ENCODE assay signal across 1 cellular context in the genomic region with DNA sequence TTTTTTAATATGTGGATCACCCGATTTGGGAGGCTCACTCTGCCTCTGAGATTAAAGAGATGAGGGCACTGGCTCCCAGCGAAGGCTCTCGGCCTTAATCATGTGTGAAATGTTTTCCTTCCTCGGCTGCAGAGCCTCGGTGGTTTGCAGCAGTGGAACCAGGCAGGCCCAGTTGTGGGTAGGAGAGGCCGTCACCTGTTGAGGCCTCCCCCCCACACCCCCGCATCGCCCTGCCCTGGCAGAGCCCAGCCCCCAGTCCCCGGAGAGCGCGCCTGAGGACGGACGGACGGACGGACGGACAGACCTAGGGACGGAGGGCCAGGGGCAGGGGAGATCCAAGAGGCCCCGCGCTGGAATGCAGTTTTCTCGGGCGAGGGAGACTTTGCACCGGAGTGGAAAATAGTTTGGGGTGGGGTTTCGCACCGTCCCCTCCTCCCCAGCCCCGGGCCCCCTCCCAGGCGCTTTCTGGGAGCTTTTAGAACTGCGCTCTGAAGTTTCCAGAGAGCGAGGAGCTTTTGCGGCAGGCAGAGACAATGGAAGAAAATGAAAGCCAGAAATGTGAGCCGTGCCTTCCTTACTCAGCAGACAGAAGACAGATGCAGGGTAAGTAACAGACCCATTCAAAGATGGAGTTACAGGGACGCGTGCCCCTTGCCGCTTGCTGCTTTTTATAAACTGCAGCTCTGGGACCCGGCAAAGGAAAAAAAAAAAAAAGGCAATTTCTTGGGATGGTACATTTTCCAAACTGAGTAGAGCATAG.
TF ChIP-seq lines count a peak whose summit lies in the region.

A gene with protein sequence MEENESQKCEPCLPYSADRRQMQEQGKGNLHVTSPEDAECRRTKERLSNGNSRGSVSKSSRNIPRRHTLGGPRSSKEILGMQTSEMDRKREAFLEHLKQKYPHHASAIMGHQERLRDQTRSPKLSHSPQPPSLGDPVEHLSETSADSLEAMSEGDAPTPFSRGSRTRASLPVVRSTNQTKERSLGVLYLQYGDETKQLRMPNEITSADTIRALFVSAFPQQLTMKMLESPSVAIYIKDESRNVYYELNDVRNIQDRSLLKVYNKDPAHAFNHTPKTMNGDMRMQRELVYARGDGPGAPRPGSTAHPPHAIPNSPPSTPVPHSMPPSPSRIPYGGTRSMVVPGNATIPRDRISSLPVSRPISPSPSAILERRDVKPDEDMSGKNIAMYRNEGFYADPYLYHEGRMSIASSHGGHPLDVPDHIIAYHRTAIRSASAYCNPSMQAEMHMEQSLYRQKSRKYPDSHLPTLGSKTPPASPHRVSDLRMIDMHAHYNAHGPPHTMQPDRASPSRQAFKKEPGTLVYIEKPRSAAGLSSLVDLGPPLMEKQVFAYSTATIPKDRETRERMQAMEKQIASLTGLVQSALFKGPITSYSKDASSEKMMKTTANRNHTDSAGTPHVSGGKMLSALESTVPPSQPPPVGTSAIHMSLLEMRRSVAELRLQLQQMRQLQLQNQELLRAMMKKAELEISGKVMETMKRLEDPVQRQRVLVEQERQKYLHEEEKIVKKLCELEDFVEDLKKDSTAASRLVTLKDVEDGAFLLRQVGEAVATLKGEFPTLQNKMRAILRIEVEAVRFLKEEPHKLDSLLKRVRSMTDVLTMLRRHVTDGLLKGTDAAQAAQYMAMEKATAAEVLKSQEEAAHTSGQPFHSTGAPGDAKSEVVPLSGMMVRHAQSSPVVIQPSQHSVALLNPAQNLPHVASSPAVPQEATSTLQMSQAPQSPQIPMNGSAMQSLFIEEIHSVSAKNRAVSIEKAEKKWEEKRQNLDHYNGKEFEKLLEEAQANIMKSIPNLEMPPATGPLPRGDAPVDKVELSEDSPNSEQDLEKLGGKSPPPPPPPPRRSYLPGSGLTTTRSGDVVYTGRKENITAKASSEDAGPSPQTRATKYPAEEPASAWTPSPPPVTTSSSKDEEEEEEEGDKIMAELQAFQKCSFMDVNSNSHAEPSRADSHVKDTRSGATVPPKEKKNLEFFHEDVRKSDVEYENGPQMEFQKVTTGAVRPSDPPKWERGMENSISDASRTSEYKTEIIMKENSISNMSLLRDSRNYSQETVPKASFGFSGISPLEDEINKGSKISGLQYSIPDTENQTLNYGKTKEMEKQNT (N-terminal part only) (plus strand): TSS at position 478 of the 760 bp plus-strand sequence. CDS start 56 bp downstream, at position 534.

TF ChIP-seq in HEK293, 187 proteins besides CTCF, POLR2A, EP300 and RAD21 (continued from another document):
- TF ChIP-seq, protein P1, sequence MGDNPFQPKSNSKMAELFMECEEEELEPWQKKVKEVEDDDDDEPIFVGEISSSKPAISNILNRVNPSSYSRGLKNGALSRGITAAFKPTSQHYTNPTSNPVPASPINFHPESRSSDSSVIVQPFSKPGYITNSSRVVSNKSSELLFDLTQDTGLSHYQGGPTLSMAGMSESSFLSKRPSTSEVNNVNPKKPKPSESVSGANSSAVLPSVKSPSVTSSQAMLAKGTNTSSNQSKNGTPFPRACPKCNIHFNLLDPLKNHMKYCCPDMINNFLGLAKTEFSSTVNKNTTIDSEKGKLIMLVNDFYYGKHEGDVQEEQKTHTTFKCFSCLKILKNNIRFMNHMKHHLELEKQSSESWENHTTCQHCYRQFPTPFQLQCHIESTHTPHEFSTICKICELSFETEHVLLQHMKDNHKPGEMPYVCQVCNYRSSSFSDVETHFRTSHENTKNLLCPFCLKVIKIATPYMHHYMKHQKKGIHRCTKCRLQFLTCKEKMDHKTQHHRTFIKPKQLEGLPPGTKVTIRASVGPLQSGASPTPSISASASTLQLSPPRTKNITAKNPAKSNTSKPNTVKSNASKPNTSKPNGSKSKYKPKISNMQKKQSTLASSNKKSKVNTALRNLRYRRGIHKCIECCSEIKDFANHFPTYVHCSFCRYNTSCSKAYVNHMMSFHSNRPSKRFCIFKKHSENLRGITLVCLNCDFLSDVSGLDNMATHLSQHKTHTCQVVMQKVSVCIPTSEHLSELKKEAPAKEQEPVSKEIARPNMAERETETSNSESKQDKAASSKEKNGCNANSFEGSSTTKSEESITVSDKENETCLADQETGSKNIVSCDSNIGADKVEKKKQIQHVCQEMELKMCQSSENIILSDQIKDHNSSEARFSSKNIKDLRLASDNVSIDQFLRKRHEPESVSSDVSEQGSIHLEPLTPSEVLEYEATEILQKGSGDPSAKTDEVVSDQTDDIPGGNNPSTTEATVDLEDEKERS (tag by site-specific recombination; IDR thresholded peaks at IDR 0.05), result no peak
- TF ChIP-seq ZNF341 (tag by site-specific recombination; IDR thresholded peaks at IDR 0.05; ENCODE audit: low read depth), result 0 out of 2 replicates have a peak, but pooled peaks have one; percentile 21
- no peak for TF ChIP-seq ZNF658 (tag by site-specific recombination; IDR thresholded peaks at IDR 0.05)
- TF ChIP-seq SCRT1 (tag by site-specific recombination; IDR thresholded peaks at IDR 0.05; ENCODE audit: borderline replicate concordance), result peak; percentile 84
- no peak for TF ChIP-seq WT1 (tag by site-specific recombination; IDR thresholded peaks at IDR 0.05)
- no peak for TF ChIP-seq SALL2 (tag by site-specific recombination; IDR thresholded peaks at IDR 0.05; ENCODE audit: borderline replicate concordance)
- TF ChIP-seq, protein P2, sequence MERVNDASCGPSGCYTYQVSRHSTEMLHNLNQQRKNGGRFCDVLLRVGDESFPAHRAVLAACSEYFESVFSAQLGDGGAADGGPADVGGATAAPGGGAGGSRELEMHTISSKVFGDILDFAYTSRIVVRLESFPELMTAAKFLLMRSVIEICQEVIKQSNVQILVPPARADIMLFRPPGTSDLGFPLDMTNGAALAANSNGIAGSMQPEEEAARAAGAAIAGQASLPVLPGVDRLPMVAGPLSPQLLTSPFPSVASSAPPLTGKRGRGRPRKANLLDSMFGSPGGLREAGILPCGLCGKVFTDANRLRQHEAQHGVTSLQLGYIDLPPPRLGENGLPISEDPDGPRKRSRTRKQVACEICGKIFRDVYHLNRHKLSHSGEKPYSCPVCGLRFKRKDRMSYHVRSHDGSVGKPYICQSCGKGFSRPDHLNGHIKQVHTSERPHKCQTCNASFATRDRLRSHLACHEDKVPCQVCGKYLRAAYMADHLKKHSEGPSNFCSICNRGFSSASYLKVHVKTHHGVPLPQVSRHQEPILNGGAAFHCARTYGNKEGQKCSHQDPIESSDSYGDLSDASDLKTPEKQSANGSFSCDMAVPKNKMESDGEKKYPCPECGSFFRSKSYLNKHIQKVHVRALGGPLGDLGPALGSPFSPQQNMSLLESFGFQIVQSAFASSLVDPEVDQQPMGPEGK (tag by site-specific recombination; IDR thresholded peaks at IDR 0.05), result peak; percentile 58; the same call in 1 of the 2 replicates
- no peak for TF ChIP-seq ZNF423 (tag by site-specific recombination; IDR thresholded peaks at IDR 0.05)
- no peak for TF ChIP-seq ZNF548 (tag by site-specific recombination; IDR thresholded peaks at IDR 0.05)
- TF ChIP-seq, protein P3, sequence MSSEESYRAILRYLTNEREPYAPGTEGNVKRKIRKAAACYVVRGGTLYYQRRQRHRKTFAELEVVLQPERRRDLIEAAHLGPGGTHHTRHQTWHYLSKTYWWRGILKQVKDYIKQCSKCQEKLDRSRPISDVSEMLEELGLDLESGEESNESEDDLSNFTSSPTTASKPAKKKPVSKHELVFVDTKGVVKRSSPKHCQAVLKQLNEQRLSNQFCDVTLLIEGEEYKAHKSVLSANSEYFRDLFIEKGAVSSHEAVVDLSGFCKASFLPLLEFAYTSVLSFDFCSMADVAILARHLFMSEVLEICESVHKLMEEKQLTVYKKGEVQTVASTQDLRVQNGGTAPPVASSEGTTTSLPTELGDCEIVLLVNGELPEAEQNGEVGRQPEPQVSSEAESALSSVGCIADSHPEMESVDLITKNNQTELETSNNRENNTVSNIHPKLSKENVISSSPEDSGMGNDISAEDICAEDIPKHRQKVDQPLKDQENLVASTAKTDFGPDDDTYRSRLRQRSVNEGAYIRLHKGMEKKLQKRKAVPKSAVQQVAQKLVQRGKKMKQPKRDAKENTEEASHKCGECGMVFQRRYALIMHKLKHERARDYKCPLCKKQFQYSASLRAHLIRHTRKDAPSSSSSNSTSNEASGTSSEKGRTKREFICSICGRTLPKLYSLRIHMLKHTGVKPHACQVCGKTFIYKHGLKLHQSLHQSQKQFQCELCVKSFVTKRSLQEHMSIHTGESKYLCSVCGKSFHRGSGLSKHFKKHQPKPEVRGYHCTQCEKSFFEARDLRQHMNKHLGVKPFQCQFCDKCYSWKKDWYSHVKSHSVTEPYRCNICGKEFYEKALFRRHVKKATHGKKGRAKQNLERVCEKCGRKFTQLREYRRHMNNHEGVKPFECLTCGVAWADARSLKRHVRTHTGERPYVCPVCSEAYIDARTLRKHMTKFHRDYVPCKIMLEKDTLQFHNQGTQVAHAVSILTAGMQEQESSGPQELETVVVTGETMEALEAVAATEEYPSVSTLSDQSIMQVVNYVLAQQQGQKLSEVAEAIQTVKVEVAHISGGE (tag by site-specific recombination; conservative IDR thresholded peaks at IDR 0.05; ENCODE audit: low read depth), result 0 out of 2 replicates have a peak, but pooled peaks have one; percentile 16
- TF ChIP-seq ZNF335 (tag by site-specific recombination; conservative IDR thresholded peaks at IDR 0.05), result peak; percentile 80
- TF ChIP-seq ZSCAN23 (tag by site-specific recombination; IDR thresholded peaks at IDR 0.05), result no peak
- TF ChIP-seq, protein P4, sequence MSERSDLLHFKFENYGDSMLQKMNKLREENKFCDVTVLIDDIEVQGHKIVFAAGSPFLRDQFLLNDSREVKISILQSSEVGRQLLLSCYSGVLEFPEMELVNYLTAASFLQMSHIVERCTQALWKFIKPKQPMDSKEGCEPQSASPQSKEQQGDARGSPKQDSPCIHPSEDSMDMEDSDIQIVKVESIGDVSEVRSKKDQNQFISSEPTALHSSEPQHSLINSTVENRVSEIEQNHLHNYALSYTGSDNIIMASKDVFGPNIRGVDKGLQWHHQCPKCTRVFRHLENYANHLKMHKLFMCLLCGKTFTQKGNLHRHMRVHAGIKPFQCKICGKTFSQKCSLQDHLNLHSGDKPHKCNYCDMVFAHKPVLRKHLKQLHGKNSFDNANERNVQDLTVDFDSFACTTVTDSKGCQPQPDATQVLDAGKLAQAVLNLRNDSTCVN (tag by site-specific recombination; optimal IDR thresholded peaks at IDR 0.05), result peak; percentile 29
- TF ChIP-seq ZNF664 (tag by site-specific recombination; IDR thresholded peaks at IDR 0.05), result no peak
- TF ChIP-seq ZBTB20 (tag by site-specific recombination; IDR thresholded peaks at IDR 0.05), result peak; percentile 46; the same call in 1 of the 2 replicates
- no peak for TF ChIP-seq ZNF626 (tag by site-specific recombination; IDR thresholded peaks at IDR 0.05)
- TF ChIP-seq ZNF132 (tag by site-specific recombination; IDR thresholded peaks at IDR 0.05; ENCODE audit: borderline replicate concordance), result no peak
- TF ChIP-seq SCRT2 (tag by site-specific recombination; IDR thresholded peaks at IDR 0.05), result peak; percentile 98
- TF ChIP-seq ZNF10 (tag by site-specific recombination; IDR thresholded peaks at IDR 0.05), result peak; percentile 96
- peak; percentile 48 for TF ChIP-seq ZBTB17 (tag by site-specific recombination; IDR thresholded peaks at IDR 0.05)
